ENCODE assay signal across 9 cellular contexts in the genomic region with DNA sequence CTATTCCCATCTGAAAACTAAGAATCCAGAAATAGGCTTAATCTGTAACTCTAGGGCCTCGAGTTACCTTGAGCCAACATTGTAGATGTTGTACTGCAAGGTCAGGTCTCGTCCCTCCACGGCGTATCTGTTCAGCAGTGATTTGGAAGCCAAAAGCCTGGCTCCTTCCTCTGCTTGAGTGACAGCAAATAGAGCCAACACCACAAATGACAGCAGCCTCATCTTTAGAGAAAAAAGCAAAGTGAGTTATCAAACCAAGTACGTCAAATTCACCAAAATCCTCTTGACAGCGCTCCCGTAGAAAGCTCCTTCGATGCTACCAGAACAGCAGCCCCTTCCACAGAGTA. TPM values are rescaled to one million over a fixed set of nuclear protein-coding genes. Genes with fewer than 3 reads are reported as not detected.
DNase-seq lines count a peak whose midpoint lies in the region; ATAC-seq, FAIRE-seq and TF ChIP-seq lines count a peak whose summit lies in the region.
"Had no signal": no experiment of that assay in that cellular context is flagged by ENCODE, and none has a peak within 500 bp of the region (broad histone marks: within the 10 kb centered on the region; RNA-seq: fewer than 3 reads in every experiment).

No MANE protein-coding gene starts in this region.

- H3K4me2 ChIP-seq in A549: peak overlapping the region; percentile 90
- peak overlapping the region; percentile 86 for H3K4me2 ChIP-seq in mammary epithelial cell (ENCODE audit: insufficient read depth, low read depth, low read length)

- CTCF ChIA-PET in A549 (lab: Yijun Ruan, JAX): interaction anchor here (1.5 kb wide), 1 partner anchor 81 kb away, joined by 9 read pairs; no protein-coding TSS in a partner anchor
- CTCF ChIA-PET in mammary epithelial cell (lab: Charles Lee; ENCODE audit: low non-redundant PET): no interaction called here

- TF ChIP-seq EP300 in A549 (IDR thresholded peaks at IDR 0.05): no peak

- in situ Hi-C loops in mammary epithelial cell (cut with MboI; ENCODE audit: low sequenced_read_pairs in 2 of 2): no loop called here

- peak overlapping the region; percentile 64 for H3K9ac ChIP-seq in mammary epithelial cell (ENCODE audit: insufficient read depth, low read length)
- H3K9ac ChIP-seq in mucosa of rectum (ENCODE audit: low read depth in 1 of 2, low read length in 2 of 2): peak overlapping the region; percentile 80 to 83

- intact Hi-C loops in mammary epithelial cell (cut with micrococcal nuclease): loop anchor here (1.0 to 2.0 kb wide), 2 partner anchors 33 to 46 kb away; partner anchors contain the start of gene UBQLN4

- no peaks in the 10 kb centered on the region for H4K20me1 ChIP-seq in mammary epithelial cell (ENCODE audit: insufficient read depth, low read length)

- peaks cover 16% of the 10 kb centered on the region for H3K36me3 ChIP-seq in mammary epithelial cell (ENCODE audit: insufficient read depth, low read length)
- H3K36me3 ChIP-seq in mucosa of rectum (ENCODE audit: control insufficient read depth in 2 of 2, insufficient read depth in 2 of 2, low read length in 2 of 2): peaks cover 17 to 20% of the 10 kb centered on the region in 2 donors

- BruUV-seq in mammary epithelial cell (replicated peaks; lab: Mats Ljungman, UMichigan): TSS peak; percentile 63

- H3K9me3 ChIP-seq in A549 (no peaks in the 10 kb centered on the region), mammary epithelial cell (replicated peaks; ENCODE audit: insufficient read depth, low read length) (no peaks in the 10 kb centered on the region), mucosa of rectum (ENCODE audit: control insufficient read depth in 2 of 2, low read length in 2 of 2) (no peaks in the 10 kb centered on the region)

- WGBS in A549 (ENCODE audit: missing lambda C conversion rate): 72% methylated on average over 8 of the region's 8 CpGs
- 10% methylated on average over 8 of the region's 8 CpGs for WGBS in mammary epithelial cell (ENCODE audit: low coverage, missing lambda C conversion rate)

- no peak for FAIRE-seq in A549 (lab: Jason Lieb, UNC)

- H3K79me2 ChIP-seq in mammary epithelial cell (ENCODE audit: insufficient read depth, low read length): peaks cover 34% of the 10 kb centered on the region

- TF ChIP-seq RAD21 in A549 (conservative IDR thresholded peaks at IDR 0.05 in 1 of 2, IDR thresholded peaks at IDR 0.05 in 1 of 2): no peak

- POLR2A ChIA-PET in A549 (lab: Yijun Ruan, JAX): no interaction called here

- H3K4me3 ChIP-seq in A549 (peak overlapping the region; percentile 99), HL-60 (replicated peaks; ENCODE audit: insufficient read depth, low read length) (peak overlapping the region; percentile 95), mammary epithelial cell (replicated peaks in 1 of 3; ENCODE audit: insufficient read depth in 1 of 3, low read depth in 2 of 3, low read length in 3 of 3) (peak overlapping the region; percentile 40 to 91 (median 69)), mucosa of rectum (ENCODE audit: low read length in 2 of 2) (peak overlapping the region; percentile 87 to 91)

- no peak for TF ChIP-seq CTCF in A549 (IDR thresholded peaks at IDR 0.05)
- TF ChIP-seq CTCF in HL-60 (IDR thresholded peaks at IDR 0.05; ENCODE audit: insufficient read depth, low read length): no peak
- no peak for TF ChIP-seq CTCF in mammary epithelial cell (conservative IDR thresholded peaks at IDR 0.05 in 1 of 2, IDR thresholded peaks at IDR 0.05 in 1 of 2; ENCODE audit: extremely low read depth in 1 of 2, insufficient read depth in 1 of 2, low read depth in 1 of 2, low read length in 2 of 2)

- ATAC-seq in A549: no peak
- no peak for ATAC-seq in GM18861 (IDR thresholded peaks at IDR 0.05; ENCODE audit: unreplicated experiment)

- no peak for DNase-seq in A549 (ENCODE audit: low read depth in 1 of 2, low spot score in 1 of 2)
- DNase-seq in HL-60 (ENCODE audit: low read depth in 1 of 2, low spot score in 1 of 2): no peak
- DNase-seq in mammary epithelial cell: no peak
- DNase-seq in hippocampal formation (lab: John Stamatoyannopoulos, UW): no peak
- DNase-seq in NCI-H146 treated with DMSO at 0.1 percent for 48 hours (lab: John Stamatoyannopoulos, UW; ENCODE audit: unreplicated experiment): no peak
- DNase-seq in DMS79 treated with DMSO at 0.1 percent for 48 hours (lab: John Stamatoyannopoulos, UW): no peak
- DNase-seq: NCI-H1048 had no signal

- H3K27me3 ChIP-seq in HL-60 (ENCODE audit: insufficient read depth, poor library complexity, severe bottlenecking) (no peaks in the 10 kb centered on the region), mammary epithelial cell (ENCODE audit: insufficient read depth, low read length) (no peaks in the 10 kb centered on the region), mucosa of rectum (ENCODE audit: control insufficient read depth in 2 of 2, insufficient read depth in 2 of 2, low read length in 2 of 2) (no peaks in the 10 kb centered on the region)

- H3K27ac ChIP-seq in A549 (peak overlapping the region; percentile 93 to 95), HL-60 (replicated peaks) (peak overlapping the region; percentile 72), mammary epithelial cell (ENCODE audit: insufficient read depth, low read depth, low read length) (peak overlapping the region; percentile 14), mucosa of rectum (ENCODE audit: low read depth in 2 of 2, low read length in 2 of 2) (no peak overlapping the region)

- peak overlapping the region; percentile 89 for H2AFZ ChIP-seq in mammary epithelial cell (ENCODE audit: low read depth, low read length)

- dilution Hi-C loops in mammary epithelial cell (cut with HindIII; ENCODE audit: low sequenced_read_pairs): no loop called here

- H3K4me1 ChIP-seq in A549 (peaks cover 10% of the 10 kb centered on the region; the same call in 1 of the 3 replicates), mammary epithelial cell (ENCODE audit: insufficient read depth, low read length) (peaks cover 14% of the 10 kb centered on the region), mucosa of rectum (ENCODE audit: control insufficient read depth in 2 of 2, insufficient read depth in 2 of 2, low read length in 2 of 2) (peaks cover 7 to 8% of the 10 kb centered on the region in 2 donors)

- no peak for TF ChIP-seq POLR2A in A549 (IDR thresholded peaks at IDR 0.05; ENCODE audit: low read length)

TF ChIP-seq in A549, 52 proteins besides CTCF, POLR2A, EP300 and RAD21:
- TF ChIP-seq, protein P1, sequence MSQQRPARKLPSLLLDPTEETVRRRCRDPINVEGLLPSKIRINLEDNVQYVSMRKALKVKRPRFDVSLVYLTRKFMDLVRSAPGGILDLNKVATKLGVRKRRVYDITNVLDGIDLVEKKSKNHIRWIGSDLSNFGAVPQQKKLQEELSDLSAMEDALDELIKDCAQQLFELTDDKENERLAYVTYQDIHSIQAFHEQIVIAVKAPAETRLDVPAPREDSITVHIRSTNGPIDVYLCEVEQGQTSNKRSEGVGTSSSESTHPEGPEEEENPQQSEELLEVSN (IDR thresholded peaks at IDR 0.05; ENCODE audit: borderline replicate concordance, low read depth): no peak
- no peak for TF ChIP-seq GATA3 (IDR thresholded peaks at IDR 0.05; ENCODE audit: borderline replicate concordance)

RNA-seq across cellular contexts. Expression of gene SSR2, which starts 0.8 kb away (rescaled TPM):
- polyA plus RNA-seq in A549 (2011; rRNA removed) (382 and 581 TPM in 2 replicates), A549 (2017; fragmentation: RNase III; extraction: RNeasy Plus Mini Kit Qiagen cat#74134 plus additional on column Dnase treatment) (255 to 266 TPM (median 261 TPM) in 3 replicates), mammary epithelial cell (511 TPM)
- polyA plus RNA-seq in A549 (2012; cell fraction: cytosol; rRNA removed): 298 and 314 TPM in 2 replicates
- polyA plus RNA-seq in A549 (2012; cell fraction: nucleus; rRNA removed): 230 and 535 TPM in 2 replicates
- polyA minus RNA-seq in A549 (2011; rRNA and poly(A)+ RNA removed): 225 and 325 TPM in 2 replicates
- 100 to 1,000 TPM; 158 to 195 TPM for total RNA-seq in mammary epithelial cell
- 194 TPM for polyA minus RNA-seq in mammary epithelial cell

RNA-seq across cellular contexts. Expression of gene UBQLN4, which starts 33.7 kb away (rescaled TPM):
- polyA plus RNA-seq in A549 (2011; rRNA removed) (42.0 and 47.6 TPM in 2 replicates), A549 (2017; fragmentation: RNase III; extraction: RNeasy Plus Mini Kit Qiagen cat#74134 plus additional on column Dnase treatment) (36.5 to 39.1 TPM (median 38.2 TPM) in 3 replicates), mammary epithelial cell (34.3 TPM)
- polyA plus RNA-seq in A549 (2012; cell fraction: cytosol; rRNA removed): 35.5 and 45.0 TPM in 2 replicates
- 58.9 and 60.0 TPM in 2 replicates for polyA plus RNA-seq in A549 (2012; cell fraction: nucleus; rRNA removed)
- 57.8 TPM in 2 replicates for polyA minus RNA-seq in A549 (2011; rRNA and poly(A)+ RNA removed)
- total RNA-seq in mammary epithelial cell: 10 to 100 TPM; 20.3 to 39.9 TPM
- polyA minus RNA-seq in mammary epithelial cell: 57.3 TPM

RNA-seq across cellular contexts. Expression of gene LAMTOR2, which starts 34.7 kb away (rescaled TPM):
- polyA plus RNA-seq in A549 (2011; rRNA removed) (63.0 and 71.4 TPM in 2 replicates), A549 (2017; fragmentation: RNase III; extraction: RNeasy Plus Mini Kit Qiagen cat#74134 plus additional on column Dnase treatment) (151 to 171 TPM (median 166 TPM) in 3 replicates), mammary epithelial cell (128 TPM)
- 203 and 211 TPM in 2 replicates for polyA plus RNA-seq in A549 (2012; cell fraction: cytosol; rRNA removed)
- 78.2 and 83.5 TPM in 2 replicates for polyA plus RNA-seq in A549 (2012; cell fraction: nucleus; rRNA removed)
- polyA minus RNA-seq in A549 (2011; rRNA and poly(A)+ RNA removed): 47.1 and 58.2 TPM in 2 replicates
- total RNA-seq in mammary epithelial cell: 10 to 100 TPM; 43.7 to 71.3 TPM
- polyA minus RNA-seq in mammary epithelial cell: 82.3 TPM

RNA-seq across cellular contexts. Expression of gene RAB25, which starts 41.0 kb away (rescaled TPM):
- polyA plus RNA-seq in A549 (2011; rRNA removed) (0.11 TPM in 1 of 2 replicates, not detected in the other), A549 (2017; fragmentation: RNase III; extraction: RNeasy Plus Mini Kit Qiagen cat#74134 plus additional on column Dnase treatment) (not detected in 3 replicates), mammary epithelial cell (131 TPM)
- 0.10 and 0.34 TPM in 2 replicates for polyA plus RNA-seq in A549 (2012; cell fraction: cytosol; rRNA removed)
- polyA plus RNA-seq in A549 (2012; cell fraction: nucleus; rRNA removed): 0.40 and 0.49 TPM in 2 replicates
- not detected in 2 replicates for polyA minus RNA-seq in A549 (2011; rRNA and poly(A)+ RNA removed)
- total RNA-seq in mammary epithelial cell: 10 to 100 TPM; 24.0 to 44.4 TPM
- 110 TPM for polyA minus RNA-seq in mammary epithelial cell

RNA-seq across cellular contexts. Expression of gene ARHGEF2, which starts 41.6 kb away (rescaled TPM):
- polyA plus RNA-seq in A549 (2011; rRNA removed) (67.4 and 69.1 TPM in 2 replicates), A549 (2017; fragmentation: RNase III; extraction: RNeasy Plus Mini Kit Qiagen cat#74134 plus additional on column Dnase treatment) (21.3 to 21.5 TPM (median 21.5 TPM) in 3 replicates), mammary epithelial cell (69.9 TPM)
- 22.8 and 23.2 TPM in 2 replicates for polyA plus RNA-seq in A549 (2012; cell fraction: cytosol; rRNA removed)
- 66.0 and 69.8 TPM in 2 replicates for polyA plus RNA-seq in A549 (2012; cell fraction: nucleus; rRNA removed)
- polyA minus RNA-seq in A549 (2011; rRNA and poly(A)+ RNA removed): 84.0 and 96.7 TPM in 2 replicates
- 100 to 1,000 TPM in 1 of 2 donors, 10 to 100 TPM in 1; 79.4 to 161 TPM for total RNA-seq in mammary epithelial cell
- polyA minus RNA-seq in mammary epithelial cell: 60.4 TPM

Comparison
In these comparisons a context has a peak if more than half of its experiments do, and no peak if none do; other contexts are left out.
1. H3K27ac ChIP-seq: peak in A549 (2 of 2), HL-60 (single experiment) and mammary epithelial cell (single experiment); none in mucosa of rectum (0 of 2).
2. Peak in every context shown above with its lines, with median percentiles within 50 percentile points of each other: H3K4me3 ChIP-seq.